In the genomic region with DNA sequence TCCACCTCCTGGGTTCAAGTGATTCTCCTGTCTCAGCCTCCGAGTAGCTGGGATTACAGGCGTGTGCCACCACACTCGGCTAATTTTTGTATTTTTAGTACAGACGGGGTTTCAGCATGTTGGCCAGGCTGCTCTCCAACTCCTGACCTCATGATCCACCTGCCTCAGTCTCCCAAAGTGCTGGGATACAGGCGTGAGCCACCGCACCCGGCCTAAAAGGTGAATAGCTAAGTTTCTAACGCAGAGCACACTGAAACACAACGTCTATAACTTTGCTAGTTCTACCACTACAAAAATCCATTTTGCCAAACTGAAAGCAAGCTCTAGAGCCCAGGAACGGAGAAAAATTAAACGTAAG, we compare ENCODE assay signal across 8 cellular contexts. TPM values are rescaled to one million over a fixed set of nuclear protein-coding genes. Genes with fewer than 3 reads are reported as not detected.
DNase-seq lines count a peak whose midpoint lies in the region; ATAC-seq, FAIRE-seq and TF ChIP-seq lines count a peak whose summit lies in the region.
"Not testable (repeated sequence)": the region's sequence is repeated elsewhere in the genome, so short reads cannot be mapped to it uniquely, and the experiment has no call there.

No MANE protein-coding gene starts in this region.

- not testable (repeated sequence) for TF ChIP-seq EP300 in K562 (IDR thresholded peaks at IDR 0.05; ENCODE audit: low read length)

- peak overlapping the region; percentile 96 for H2AFZ ChIP-seq in K562 (ENCODE audit: low read depth, low read length)

- POLR2A ChIA-PET in activated CD4-positive, alpha-beta T cell treated with anti-CD3 and anti-CD28 coated beads for 36 hours (lab: Charles Lee), result interaction anchor here (0.6 to 1.6 kb wide), 5 partner anchors 12 to 305 kb away, joined by 3 to 6 read pairs (median 4); a partner anchor contains a TSS
- POLR2A ChIA-PET in K562 (lab: Yijun Ruan, JAX), result interaction anchor here (0.6 to 2.0 kb wide), 12 partner anchors 10 to 305 kb away, joined by 3 to 12 read pairs (median 3); a partner anchor contains a TSS

- H3K9me3 Mint-ChIP-seq in CD4-positive, CD25-positive, alpha-beta regulatory T cell; activated CD4-positive, alpha-beta T cell treated with anti-CD3 and anti-CD28 coated beads for 36 hours (ENCODE audit: low read depth); osteocyte (ENCODE audit: unreplicated experiment): not testable (repeated sequence)

- TSS peak; percentile 97 for BruUV-seq in K562 (replicated peaks; lab: Mats Ljungman, UMichigan)

- intact Hi-C loops in activated CD4-positive, alpha-beta T cell treated with anti-CD3 and anti-CD28 coated beads for 36 hours (cut with DNase I, micrococcal nuclease), result loop anchor here (2.0 to 10.0 kb wide), 6 partner anchors 18 to 1768 kb away; a partner anchor contains a TSS
- intact Hi-C loops in K562 (cut with micrococcal nuclease), result loop anchor here (5.0 kb wide), 2 partner anchors 117 to 168 kb away; a partner anchor contains a TSS
- intact Hi-C loops in esophagus squamous epithelium (cut with DNase I), result not testable (repeated sequence)

- peaks cover 43% of the 10 kb centered on the region for H3K27me3 Mint-ChIP-seq in CD4-positive, CD25-positive, alpha-beta regulatory T cell
- H3K27me3 Mint-ChIP-seq in activated CD4-positive, alpha-beta T cell treated with anti-CD3 and anti-CD28 coated beads for 36 hours, result peaks cover 12% of the 10 kb centered on the region
- peaks cover 26% of the 10 kb centered on the region for H3K27me3 Mint-ChIP-seq in osteocyte (ENCODE audit: unreplicated experiment)

- FAIRE-seq in K562 (lab: Jason Lieb, UNC), result not testable (repeated sequence)

- not testable (repeated sequence) for TF ChIP-seq RAD21 in K562 (CRISPR knock-in tag; conservative IDR thresholded peaks at IDR 0.05 in 1 of 2, IDR thresholded peaks at IDR 0.05 in 1 of 2); liver (IDR thresholded peaks at IDR 0.05)

- 72% methylated on average over 11 of the region's 11 CpGs for WGBS in K562 (ENCODE audit: insufficient coverage, low coverage, missing lambda C conversion rate)
- WGBS in esophagus squamous epithelium, 2 donors, result 71 to 78% methylated on average over 11 of the region's 11 CpGs
- WGBS in liver, result 76% methylated on average over 11 of the region's 11 CpGs

- DNase-seq in CD4-positive, CD25-positive, alpha-beta regulatory T cell; activated CD4-positive, alpha-beta T cell treated with anti-CD3 and anti-CD28 coated beads for 36 hours; K562 (ENCODE audit: extremely low read depth in 1 of 4, low spot score in 3 of 4); esophagus squamous epithelium (lab: John Stamatoyannopoulos, UW); osteocyte (ENCODE audit: extremely low spot score, unreplicated experiment); thoracic aorta (ENCODE audit: low spot score): not testable (repeated sequence)

- H3K4me1 Mint-ChIP-seq in CD4-positive, CD25-positive, alpha-beta regulatory T cell, result peaks cover 14 to 47% (median 22%) of the 10 kb centered on the region in 4 donors
- peaks cover 32% of the 10 kb centered on the region for H3K4me1 Mint-ChIP-seq in activated CD4-positive, alpha-beta T cell treated with anti-CD3 and anti-CD28 coated beads for 36 hours
- peaks cover 28% of the 10 kb centered on the region for H3K4me1 Mint-ChIP-seq in osteocyte (ENCODE audit: unreplicated experiment)

- peak overlapping the region; percentile 91 to 100 (median 96) for H3K4me3 Mint-ChIP-seq in CD4-positive, CD25-positive, alpha-beta regulatory T cell
- H3K4me3 Mint-ChIP-seq in activated CD4-positive, alpha-beta T cell treated with anti-CD3 and anti-CD28 coated beads for 36 hours, result peak overlapping the region; percentile 97
- H3K4me3 Mint-ChIP-seq in osteocyte (ENCODE audit: unreplicated experiment), result peak overlapping the region; percentile 96

- H3K36me3 ChIP-seq in CD4-positive, CD25-positive, alpha-beta regulatory T cell (ENCODE audit: control insufficient read depth, insufficient read depth, low read length), result peaks cover 27% of the 10 kb centered on the region
- H3K36me3 ChIP-seq in KOPT-K1 (ENCODE audit: insufficient read depth, low read length) (peaks cover 32% of the 10 kb centered on the region), K562 (ENCODE audit: control insufficient read depth, insufficient read depth, low read length) (peaks cover 33% of the 10 kb centered on the region), esophagus squamous epithelium (peaks cover 0 to 24% (median under 1%) of the 10 kb centered on the region in 3 donors), liver (ENCODE audit: control insufficient read depth in 4 of 4, insufficient read depth in 3 of 4, low read depth in 1 of 4, low read length in 3 of 4) (peaks cover 0 to 13% (median 3%) of the 10 kb centered on the region in 4 donors)
- not testable (repeated sequence) for H3K36me3 ChIP-seq in thoracic aorta

- peaks cover 44% of the 10 kb centered on the region for H3K79me2 ChIP-seq in K562 (ENCODE audit: control insufficient read depth, insufficient read depth, low read length)

- not testable (repeated sequence) for H4K20me1 ChIP-seq in K562 (replicated peaks; ENCODE audit: control insufficient read depth, insufficient read depth, low read length)

- peak overlapping the region; percentile 87 for H3K27ac ChIP-seq in CD4-positive, CD25-positive, alpha-beta regulatory T cell (ENCODE audit: insufficient read depth, low read length, poor library complexity, severe bottlenecking)
- H3K27ac ChIP-seq in KOPT-K1 (ENCODE audit: low read depth, low read length, poor library complexity, severe bottlenecking) (peak overlapping the region; percentile 73), K562 (ENCODE audit: extremely low read depth, low read depth, low read length) (peak overlapping the region; percentile 81), esophagus squamous epithelium (peak overlapping the region; percentile 87 to 91 (median 90)), liver (ENCODE audit: low read depth in 1 of 2, low read length in 2 of 2) (peak overlapping the region; percentile 74 to 78), thoracic aorta (peak overlapping the region; percentile 69 to 71)

- H3K9ac ChIP-seq in K562 (ENCODE audit: insufficient read depth in 1 of 2, low read depth in 2 of 2, low read length in 2 of 2) (peak overlapping the region in 1 of 2 experiments; percentile 94; a peak in 2 of 4 replicates), liver (ENCODE audit: low read depth in 1 of 2, low read length in 2 of 2) (peak overlapping the region; percentile 89 to 100)

- peaks cover 20% of the 10 kb centered on the region for H3K36me3 Mint-ChIP-seq in CD4-positive, CD25-positive, alpha-beta regulatory T cell
- H3K36me3 Mint-ChIP-seq in activated CD4-positive, alpha-beta T cell treated with anti-CD3 and anti-CD28 coated beads for 36 hours (ENCODE audit: low read depth), result peaks cover 17% of the 10 kb centered on the region
- peaks cover 12% of the 10 kb centered on the region for H3K36me3 Mint-ChIP-seq in osteocyte (ENCODE audit: unreplicated experiment)

- not testable (repeated sequence) for H3K9me1 ChIP-seq in K562 (ENCODE audit: control insufficient read depth, insufficient read depth, low read length)

- H3K4me3 ChIP-seq in CD4-positive, CD25-positive, alpha-beta regulatory T cell (ENCODE audit: low read depth, low read length), result peak overlapping the region; percentile 98
- H3K4me3 ChIP-seq in K562 (peak overlapping the region; percentile 82), esophagus squamous epithelium (peak overlapping the region; percentile 80 to 96 (median 88)), liver (ENCODE audit: low read depth in 1 of 3, low read length in 3 of 3) (peak overlapping the region; percentile 82 to 96 (median 90)), thoracic aorta (peak overlapping the region; percentile 88)

- peaks cover 25% of the 10 kb centered on the region for H3K4me1 ChIP-seq in CD4-positive, CD25-positive, alpha-beta regulatory T cell (ENCODE audit: control insufficient read depth, insufficient read depth, low read length, poor library complexity, severe bottlenecking)
- H3K4me1 ChIP-seq in K562 (replicated peaks in 1 of 2; ENCODE audit: control insufficient read depth in 2 of 2, insufficient read depth in 2 of 2, low read length in 2 of 2) (peaks cover 0 to 12% of the 10 kb centered on the region in 2 experiments; a peak in 2 of 5 replicates), esophagus squamous epithelium (peaks cover 10 to 32% (median 17%) of the 10 kb centered on the region in 3 donors), liver (ENCODE audit: control insufficient read depth in 4 of 4, insufficient read depth in 4 of 4, low read length in 3 of 4) (peaks cover 8 to 22% (median 17%) of the 10 kb centered on the region in 4 donors), thoracic aorta (ENCODE audit: control insufficient read depth in 1 of 2, low read depth in 2 of 2) (peaks cover 16 to 26% of the 10 kb centered on the region in 2 donors)

- TF ChIP-seq CTCF in K562 (IDR thresholded peaks at IDR 0.05 in 2 of 3, conservative IDR thresholded peaks at IDR 0.05 in 1 of 3; ENCODE audit: insufficient read depth in 2 of 3, low read depth in 1 of 3, low read length in 3 of 3); esophagus squamous epithelium (IDR thresholded peaks at IDR 0.05); liver (IDR thresholded peaks at IDR 0.05; ENCODE audit: low read depth, low read length, missing input control); osteocyte (IDR thresholded peaks at IDR 0.05); thoracic aorta (IDR thresholded peaks at IDR 0.05): not testable (repeated sequence)

- CTCF ChIA-PET in activated CD4-positive, alpha-beta T cell treated with anti-CD3 and anti-CD28 coated beads for 36 hours (lab: Charles Lee), result interaction anchor here (0.7 to 3.2 kb wide), 10 partner anchors 8 to 147 kb away, joined by 3 to 22 read pairs (median 4); no protein-coding TSS in a partner anchor
- CTCF ChIA-PET in K562 (lab: Yijun Ruan, JAX; ENCODE audit: low intra/inter-chr PET ratio), result not testable (repeated sequence)

- H3K27ac Mint-ChIP-seq in CD4-positive, CD25-positive, alpha-beta regulatory T cell, result peak overlapping the region; percentile 98 to 99 (median 98)
- peak overlapping the region; percentile 98 for H3K27ac Mint-ChIP-seq in activated CD4-positive, alpha-beta T cell treated with anti-CD3 and anti-CD28 coated beads for 36 hours
- H3K27ac Mint-ChIP-seq in osteocyte (ENCODE audit: unreplicated experiment), result peak overlapping the region; percentile 96

- not testable (repeated sequence) for H3K9me3 ChIP-seq in CD4-positive, CD25-positive, alpha-beta regulatory T cell (ENCODE audit: control insufficient read depth in 2 of 2, low read length in 2 of 2); KOPT-K1 (ENCODE audit: insufficient read depth, low read length, poor library complexity, severe bottlenecking); K562 (replicated peaks; ENCODE audit: control insufficient read depth, insufficient read depth, low read depth, low read length); esophagus squamous epithelium; liver (ENCODE audit: control insufficient read depth in 4 of 4, low read length in 3 of 4); thoracic aorta

- ATAC-seq in CD4-positive, CD25-positive, alpha-beta regulatory T cell (ENCODE audit: low read depth in 2 of 2); activated CD4-positive, alpha-beta T cell treated with anti-CD3 and anti-CD28 coated beads for 36 hours; K562; thoracic aorta (ENCODE audit: insufficient number of reproducible peaks, low FRiP score, low read depth): not testable (repeated sequence)

- TF ChIP-seq POLR2A in K562 (conservative IDR thresholded peaks at IDR 0.05); esophagus squamous epithelium (IDR thresholded peaks at IDR 0.05): not testable (repeated sequence)

- not testable (repeated sequence) for H3K27me3 ChIP-seq in CD4-positive, CD25-positive, alpha-beta regulatory T cell (ENCODE audit: control insufficient read depth, insufficient read depth, low read length); K562 (ENCODE audit: control insufficient read depth in 2 of 2, insufficient read depth in 2 of 2, low read length in 2 of 2); esophagus squamous epithelium; liver (ENCODE audit: control insufficient read depth in 4 of 4, insufficient read depth in 4 of 4, low read length in 3 of 4); thoracic aorta (replicated peaks; ENCODE audit: insufficient read depth)

- H3K4me2 ChIP-seq in K562 (ENCODE audit: insufficient read depth, low read length), result peak overlapping the region; percentile 85

- in situ Hi-C loops in K562 (cut with MboI), result not testable (repeated sequence)

RNA-seq across cellular contexts. Expression of a gene that starts 0.5 kb away (rescaled TPM):
- total RNA-seq in CD4-positive, CD25-positive, alpha-beta regulatory T cell, result 41.0 TPM
- 100 to 1,000 TPM; 171 to 215 (median 181) TPM for polyA plus RNA-seq in CD4-positive, CD25-positive, alpha-beta regulatory T cell
- 10 to 100 TPM; 47.6 to 49.4 TPM for total RNA-seq in activated CD4-positive, alpha-beta T cell treated with anti-CD3 and anti-CD28 coated beads for 36 hours
- 29.6 and 86.1 TPM in 2 replicates for total RNA-seq in K562 (2011; cell fraction: chromatin; rRNA removed; ENCODE audit: low replicate concordance)
- 14.9 and 19.2 TPM in 2 replicates for total RNA-seq in K562 (2011; cell fraction: nucleolus; rRNA removed)
- total RNA-seq in K562 (2011; cell fraction: nucleoplasm; rRNA removed), result 35.4 and 59.2 TPM in 2 replicates
- total RNA-seq in K562 (2014; rRNA removed) (55.3 and 78.4 TPM in 2 replicates), K562 (2014; rRNA removed; fragmentation: Illumina TruSeq; extraction: Trizol) (146 and 163 TPM in 2 replicates), K562 (2015; rRNA removed; fragmentation: Illumina TruSeq; extraction: Trizol) (143 and 155 TPM in 2 replicates), K562 (2021) (52.3 and 52.5 TPM in 2 replicates), esophagus squamous epithelium (10 to 100 TPM; 34.3 to 81.0 (median 52.5) TPM), liver (10 to 100 TPM; 22.0 to 49.4 TPM), osteocyte (50.6 and 55.3 TPM in 2 replicates), thoracic aorta (10 to 100 TPM; 35.9 to 46.9 TPM)
- polyA plus RNA-seq in K562 (2011; rRNA removed) (63.0 and 88.7 TPM in 2 replicates), K562 (2014; fragmentation: Illumina TruSeq; extraction: Trizol) (137 and 159 TPM in 2 replicates), K562 (2014; fragmentation: Nextera tagmentation; extraction: Ambion mirVana) (100 to 1,000 TPM; 287 to 357 TPM), K562 (2014; rRNA removed) (109 and 138 TPM in 2 replicates), liver (10 to 100 TPM; 52.2 to 65.5 TPM)
- 7.6 and 19.4 TPM in 2 replicates for polyA plus RNA-seq in K562 (2011; cell fraction: cytosol; rRNA removed)
- polyA plus RNA-seq in K562 (2011; cell fraction: nucleus; rRNA removed), result 13.6 and 22.5 TPM in 2 replicates
- polyA plus RNA-seq in K562 (2012), result 76.5 and 93.7 TPM in 2 replicates
- 34.8 and 47.2 TPM in 2 replicates for polyA minus RNA-seq in K562 (2011; rRNA and poly(A)+ RNA removed)
- 6.0 and 21.6 TPM in 2 replicates for polyA minus RNA-seq in K562 (2011; cell fraction: cytosol; rRNA and poly(A)+ RNA removed)
- 9.3 and 20.5 TPM in 2 replicates for polyA minus RNA-seq in K562 (2011; cell fraction: nucleus; rRNA and poly(A)+ RNA removed)
